Comparison of ENCODE assay signal across 9 cellular contexts in the genomic region with DNA sequence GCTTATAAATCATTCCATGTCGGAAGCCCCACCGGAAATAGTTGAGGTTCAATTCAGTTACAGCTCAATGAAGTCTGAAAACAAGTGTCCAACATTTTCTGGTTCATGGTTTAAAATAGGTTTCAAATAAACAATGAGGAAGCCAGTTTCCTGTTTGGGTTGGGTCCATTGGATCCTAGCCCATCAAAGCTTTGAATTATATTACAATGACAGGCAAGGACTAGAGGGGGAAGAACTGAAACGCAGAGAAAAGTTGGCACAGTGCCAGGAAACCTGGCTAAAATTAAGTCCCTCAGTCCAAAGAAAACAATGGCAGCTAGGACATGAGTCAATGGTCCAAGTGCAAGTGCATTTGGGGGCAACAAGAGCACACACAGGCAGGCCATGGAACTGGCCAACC. TPM values are rescaled to one million over a fixed set of nuclear protein-coding genes. Genes with fewer than 3 reads are reported as not detected.
DNase-seq lines count a peak whose midpoint lies in the region; ATAC-seq and TF ChIP-seq lines count a peak whose summit lies in the region.
"Had no signal": no experiment of that assay in that cellular context is flagged by ENCODE, and none has a peak within 500 bp of the region (broad histone marks: within the 10 kb centered on the region; RNA-seq: fewer than 3 reads in every experiment).

No MANE protein-coding gene starts in this region.

- CTCF ChIA-PET in Caco-2 (lab: Charles Lee): no interaction called here

- H3K9me3 ChIP-seq in ascending aorta (no peaks in the 10 kb centered on the region), Caco-2 (no peaks in the 10 kb centered on the region)

- H3K36me3 Mint-ChIP-seq in Caco-2 (ENCODE audit: insufficient read depth, unreplicated experiment): no peaks in the 10 kb centered on the region
- H3K36me3 Mint-ChIP-seq: brain had no signal

- intact Hi-C loops in ascending aorta (cut with DNase I): loop anchor here (1.0 to 5.0 kb wide), 6 partner anchors 10 to 119 kb away; no protein-coding TSS in a partner anchor
- intact Hi-C loops in left ventricle myocardium superior (cut with micrococcal nuclease): no loop called here
- intact Hi-C loops in Caco-2 (cut with micrococcal nuclease; ENCODE audit: unreplicated experiment): no loop called here

- peaks cover 13 to 27% of the 10 kb centered on the region in 2 donors for H3K4me1 ChIP-seq in ascending aorta
- H3K4me1 ChIP-seq in Caco-2: no peaks in the 10 kb centered on the region

- peak; percentile 96 for ATAC-seq in left ventricle myocardium superior
- ATAC-seq in GM18867 (IDR thresholded peaks at IDR 0.05; ENCODE audit: unreplicated experiment): no peak

- peak overlapping the region; percentile 71 to 73 for H3K27ac ChIP-seq in ascending aorta

- peaks cover 8% of the 10 kb centered on the region for H3K9me3 Mint-ChIP-seq in Caco-2 (ENCODE audit: unreplicated experiment)

- H3K4me3 ChIP-seq in ascending aorta (no peak overlapping the region), Caco-2 (ENCODE audit: low read depth, low read length) (no peak overlapping the region)

- H3K27me3 ChIP-seq in ascending aorta (no peaks in the 10 kb centered on the region), Caco-2 (replicated peaks; ENCODE audit: control insufficient read depth, insufficient read depth, low read length) (no peaks in the 10 kb centered on the region)

- H3K27ac Mint-ChIP-seq in Caco-2 (ENCODE audit: unreplicated experiment): no peak overlapping the region
- H3K27ac Mint-ChIP-seq: brain had no signal

- peaks cover 7% of the 10 kb centered on the region for H3K4me1 Mint-ChIP-seq in Caco-2 (ENCODE audit: low read depth, unreplicated experiment)

- H3K4me3 Mint-ChIP-seq in Caco-2 (ENCODE audit: unreplicated experiment): no peak overlapping the region
- H3K4me3 Mint-ChIP-seq: brain had no signal

- no peak for TF ChIP-seq CTCF in ascending aorta (IDR thresholded peaks at IDR 0.05)
- no peak for TF ChIP-seq CTCF in Caco-2 (IDR thresholded peaks at IDR 0.05; ENCODE audit: insufficient read depth in 1 of 2, low read depth in 1 of 2, low read length in 1 of 2, severe bottlenecking in 1 of 2, unreplicated experiment in 1 of 2)

- H3K36me3 ChIP-seq in ascending aorta (no peaks in the 10 kb centered on the region), Caco-2 (ENCODE audit: control insufficient read depth, insufficient read depth, low read length) (no peaks in the 10 kb centered on the region)

- POLR2A ChIA-PET in Caco-2 (lab: Charles Lee): no interaction called here

- peak; percentile 44 for DNase-seq in LHCN-M2 (ENCODE audit: low read depth)
- DNase-seq in ascending aorta (ENCODE audit: low spot score in 2 of 2): peak; percentile 44 to 94
- DNase-seq in left ventricle myocardium superior: peak; percentile 31
- DNase-seq in stromal cell of bone marrow (ENCODE audit: low read depth): peak; percentile 75
- no peak for DNase-seq in Caco-2
- no peak for DNase-seq in SK-N-DZ (ENCODE audit: low spot score)
- DNase-seq: NCI-H146 had no signal

- no TSS peak for BruUV-seq in Caco-2 (replicated peaks; lab: Mats Ljungman, UMichigan)

- no peaks in the 10 kb centered on the region for H3K27me3 Mint-ChIP-seq in Caco-2 (ENCODE audit: insufficient read depth, unreplicated experiment)

RNA-seq across cellular contexts. Expression of a gene that starts 32.0 kb away (rescaled TPM):
- total RNA-seq in LHCN-M2 (2014; rRNA removed): 0.06 and 0.34 TPM in 2 replicates
- 0.22 TPM for polyA plus RNA-seq in LHCN-M2 (2012)
- 42.7 TPM for total RNA-seq in ascending aorta
- 29.7 TPM for total RNA-seq in left ventricle myocardium superior
- total RNA-seq in Caco-2 (2022): not detected in 2 replicates
- polyA plus RNA-seq in SK-N-DZ (2014; cell fraction: cytosol; rRNA removed): not detected in 2 replicates
- polyA plus RNA-seq in SK-N-DZ (2014; cell fraction: nucleus; rRNA removed): not detected in 2 replicates

Comparison
In these comparisons a context has a peak if more than half of its experiments do, and no peak if none do; other contexts are left out.
1. DNase-seq: peak in LHCN-M2 (single experiment), ascending aorta (2 of 2), left ventricle myocardium superior (single experiment) and stromal cell of bone marrow (single experiment); none in Caco-2 (0 of 2) and SK-N-DZ (single experiment).
2. RNA of a gene that starts 32.0 kb away (total RNA-seq): 42.7 TPM in ascending aorta (single experiment) and 29.7 TPM in left ventricle myocardium superior (single experiment); 0.06 to 0.34 TPM in LHCN-M2 and not detected in Caco-2; every median in the first group is over 10 times any median in the second.